ENCODE assay signal across 8 cellular contexts in genomic region chr12:2959194-2959507, GRCh38. TPM values are rescaled to one million over a fixed set of nuclear protein-coding genes. Genes with fewer than 3 reads are reported as not detected.
A peak's percentile ranks its signal among the peaks of the same experiment; 100 is the strongest.
DNase-seq lines count a peak whose midpoint lies in the region; ATAC-seq, FAIRE-seq and TF ChIP-seq lines count a peak whose summit lies in the region.

TEAD4 (plus strand) TSS chr12:2959397.

- in situ Hi-C loops in brain microvascular endothelial cell (cut with HindIII; ENCODE audit: low pct_ligation_motif_present, low sequenced_read_pairs) = no loop called here

- no peaks in the 10 kb centered on the region for H3K27me3 ChIP-seq in ACC112 (ENCODE audit: insufficient read depth, low read length)
- no peaks in the 10 kb centered on the region for H3K27me3 ChIP-seq in brain microvascular endothelial cell (replicated peaks)

- FAIRE-seq in GM12891 (lab: Jason Lieb, UNC) = peak; percentile 9

- DNase-seq in GM12891 (ENCODE audit: insufficient read length, low spot score) (peak; percentile 69), NCI-H774 (lab: John Stamatoyannopoulos, UW) (peak; percentile 71), brain microvascular endothelial cell (peak; percentile 54), iPS-NIHi7 (ENCODE audit: extremely low spot score) (peak; percentile 94), NK-92 (lab: John Stamatoyannopoulos, UW; ENCODE audit: unreplicated experiment) (no peak)
- DNase-seq in stimulated activated CD4-positive, alpha-beta T cell treated with anti-CD3 and anti-CD28 coated beads, Interleukin-2, amount 100 ng/mL, for 48 hours = peak; percentile 9 to 16

- H3K4me3 ChIP-seq in ACC112 (ENCODE audit: low read depth, low read length) (peak within 1 kb of the TSS; percentile 93), brain microvascular endothelial cell (ENCODE audit: low read depth, low read length) (peak within 1 kb of the TSS; percentile 71)

- H3K36me3 ChIP-seq in ACC112 (ENCODE audit: insufficient read depth, low read length) = no peaks in the 10 kb centered on the region
- H3K36me3 ChIP-seq in brain microvascular endothelial cell (replicated peaks) = no peaks in the 10 kb centered on the region

- no peak for TF ChIP-seq CTCF in brain microvascular endothelial cell (IDR thresholded peaks at IDR 0.05; ENCODE audit: low read depth, low read length, missing control alignments)

- peaks cover 28% of the 10 kb centered on the region for H3K4me1 ChIP-seq in ACC112 (ENCODE audit: control insufficient read depth, insufficient read depth, low read length, unreplicated experiment)

- peaks cover 35% of the 10 kb centered on the region for H3K79me2 ChIP-seq in ACC112 (ENCODE audit: control insufficient read depth, insufficient read depth, low read length, unreplicated experiment)

- no peak for TF ChIP-seq POLR2A in GM12891 (IDR thresholded peaks at IDR 0.05; ENCODE audit: low read depth, low read length)

- ATAC-seq in HG03280 (IDR thresholded peaks at IDR 0.05; ENCODE audit: unreplicated experiment) = no peak

- H3K27ac ChIP-seq in ACC112 (ENCODE audit: low read depth, low read length) (peak within 1 kb of the TSS; percentile 60), brain microvascular endothelial cell (peak within 1 kb of the TSS; percentile 78)

- H2AFZ ChIP-seq in ACC112 (ENCODE audit: low read length, unreplicated experiment) = peak within 1 kb of the TSS; percentile 94

TF ChIP-seq in GM12891, 5 proteins besides CTCF, POLR2A, EP300 and RAD21:
- TF ChIP-seq SPI1 (IDR thresholded peaks at IDR 0.05; ENCODE audit: low read depth, low read length) (no peak), POLR2AphosphoS5 (IDR thresholded peaks at IDR 0.05; ENCODE audit: low read depth, low read length) (no peak), POU2F2 (IDR thresholded peaks at IDR 0.05; ENCODE audit: low read depth, low read length) (no peak), PAX5 (IDR thresholded peaks at IDR 0.05; ENCODE audit: insufficient read depth, low read length, severe bottlenecking) (no peak), TAF1 (IDR thresholded peaks at IDR 0.05; ENCODE audit: low read depth, low read length) (no peak)

RNA-seq across cellular contexts. Expression of gene TEAD4, which starts in this region (rescaled TPM):
- 2.6 TPM for polyA plus RNA-seq in GM12891 (2012; ENCODE audit: low read depth, missing spikeins)
